ENCODE assay signal across 8 cellular contexts in the genomic region with DNA sequence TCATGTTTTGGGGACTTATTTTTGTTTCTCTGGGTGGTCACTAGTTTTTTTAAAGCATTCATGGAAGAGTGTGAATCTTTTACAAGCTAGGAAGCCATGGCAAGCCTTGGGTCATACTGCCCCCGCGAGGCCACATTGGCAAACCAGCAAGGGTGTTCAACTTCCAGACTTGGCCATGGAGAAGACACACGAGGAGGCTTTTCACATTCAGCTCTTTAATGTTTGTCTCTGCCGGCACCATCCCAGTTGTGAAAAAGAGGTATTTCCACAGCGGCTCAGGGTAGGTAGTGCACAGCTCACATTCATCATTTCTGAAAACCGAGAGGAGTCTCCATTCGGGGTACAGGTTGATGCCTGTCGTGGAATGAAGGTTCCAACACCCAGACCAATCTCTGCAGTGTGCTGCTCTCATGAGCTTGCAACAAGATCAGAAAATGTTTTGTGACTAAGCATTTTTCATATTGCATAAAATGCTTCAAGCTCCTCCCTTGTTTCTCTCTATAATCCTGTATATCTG. TPM values are rescaled to one million over a fixed set of nuclear protein-coding genes. Genes with fewer than 3 reads are reported as not detected.
DNase-seq lines count a peak whose midpoint lies in the region; ATAC-seq and TF ChIP-seq lines count a peak whose summit lies in the region.

No MANE protein-coding gene starts in this region.

- no peaks in the 10 kb centered on the region for H4K20me1 ChIP-seq in Loucy (ENCODE audit: insufficient read depth, low read length, poor library complexity, severe bottlenecking)

- H3K4me1 Mint-ChIP-seq in activated CD4-positive, alpha-beta T cell treated with anti-CD3 and anti-CD28 coated beads for 36 hours, result peaks cover 28% of the 10 kb centered on the region

- ATAC-seq in activated CD4-positive, alpha-beta T cell treated with anti-CD3 and anti-CD28 coated beads for 36 hours, result peak; percentile 53
- ATAC-seq in HG02970 (IDR thresholded peaks at IDR 0.05; ENCODE audit: low FRiP score, unreplicated experiment), result no peak
- no peak for ATAC-seq in GM19467 (IDR thresholded peaks at IDR 0.05; ENCODE audit: unreplicated experiment)

- no peak overlapping the region for H3K27ac Mint-ChIP-seq in activated CD4-positive, alpha-beta T cell treated with anti-CD3 and anti-CD28 coated beads for 36 hours

- TF ChIP-seq CTCF in Loucy (conservative IDR thresholded peaks at IDR 0.05; ENCODE audit: low read length) (peak; percentile 97), choroid plexus epithelial cell (conservative IDR thresholded peaks at IDR 0.05; ENCODE audit: low read depth, low read length) (peak; percentile 86), lower leg skin (IDR thresholded peaks at IDR 0.05) (no peak)

- no peak overlapping the region for H3K9ac ChIP-seq in Loucy (ENCODE audit: low read depth, low read length, poor library complexity, severe bottlenecking)

- H3K27me3 ChIP-seq in Loucy (ENCODE audit: insufficient read depth, low read length, poor library complexity, severe bottlenecking), result no peaks in the 10 kb centered on the region

- no peaks in the 10 kb centered on the region for H3K9me3 ChIP-seq in Loucy (ENCODE audit: insufficient read depth, low read depth, low read length)

- no peaks in the 10 kb centered on the region for H3K79me2 ChIP-seq in Loucy (ENCODE audit: insufficient read depth, low read length)

- intact Hi-C loops in activated CD4-positive, alpha-beta T cell treated with anti-CD3 and anti-CD28 coated beads for 36 hours (cut with DNase I, micrococcal nuclease), result loop anchor here (1.0 to 10.0 kb wide), 4 partner anchors 299 to 616 kb away; no protein-coding TSS in a partner anchor
- intact Hi-C loops in lower leg skin (cut with DNase I; ENCODE audit: low total_unique reads), result loop anchor here (10.0 kb wide), 1 partner anchor 444 kb away; no protein-coding TSS in a partner anchor

- WGBS in lower leg skin, 2 donors, result 28 to 36% methylated on average over 8 of the region's 8 CpGs

- H3K4me3 ChIP-seq in Loucy (ENCODE audit: low read length, poor library complexity, severe bottlenecking) (no peak overlapping the region), choroid plexus epithelial cell (ENCODE audit: low read depth, low read length) (no peak overlapping the region), lower leg skin (ENCODE audit: low read depth, poor library complexity, severe bottlenecking) (no peak overlapping the region)

- H3K36me3 ChIP-seq in Loucy (ENCODE audit: insufficient read depth, low read length), result no peaks in the 10 kb centered on the region

- DNase-seq in DMS53 (lab: John Stamatoyannopoulos, UW) (peak; percentile 63), choroid plexus epithelial cell (ENCODE audit: low read depth) (peak; percentile 74), lower leg skin (ENCODE audit: low spot score in 2 of 2) (peak; percentile 49 to 91)
- peak; percentile 84 for DNase-seq in activated CD4-positive, alpha-beta T cell treated with anti-CD3 and anti-CD28 coated beads for 36 hours
- peak; percentile 26 to 41 for DNase-seq in stimulated activated CD8-positive, alpha-beta memory T cell treated with anti-CD3 and anti-CD28 coated beads, Interleukin-2, amount 100 ng/mL, for 1 hour (ENCODE audit: low read depth in 2 of 2)

- H3K4me3 Mint-ChIP-seq in activated CD4-positive, alpha-beta T cell treated with anti-CD3 and anti-CD28 coated beads for 36 hours, result no peak overlapping the region

- H3K9me3 Mint-ChIP-seq in activated CD4-positive, alpha-beta T cell treated with anti-CD3 and anti-CD28 coated beads for 36 hours (ENCODE audit: low read depth), result no peaks in the 10 kb centered on the region

- H3K27me3 Mint-ChIP-seq in activated CD4-positive, alpha-beta T cell treated with anti-CD3 and anti-CD28 coated beads for 36 hours, result peaks cover 22% of the 10 kb centered on the region

- TF ChIP-seq POLR2A in lower leg skin (IDR thresholded peaks at IDR 0.05), result no peak

- 0 out of 2 replicates have a peak overlapping the region, but pooled peaks have one; percentile 5 for H2AFZ ChIP-seq in Loucy (ENCODE audit: low read length)

- H3K36me3 Mint-ChIP-seq in activated CD4-positive, alpha-beta T cell treated with anti-CD3 and anti-CD28 coated beads for 36 hours (ENCODE audit: low read depth), result no peaks in the 10 kb centered on the region

- CTCF ChIA-PET in activated CD4-positive, alpha-beta T cell treated with anti-CD3 and anti-CD28 coated beads for 36 hours (lab: Charles Lee), result interaction anchor here (0.6 to 2.6 kb wide), 38 partner anchors 8 to 633 kb away, joined by 3 to 12 read pairs (median 4); partner anchors contain the start of genes CCR3, CCR5 and CXCR6

- H3K4me1 ChIP-seq in Loucy (ENCODE audit: insufficient read depth, low read length, poor library complexity, severe bottlenecking), result peaks cover 61% of the 10 kb centered on the region

- H3F3A ChIP-seq in Loucy (ENCODE audit: low read depth), result no peaks in the 10 kb centered on the region

- H3K9me2 ChIP-seq in Loucy (replicated peaks; ENCODE audit: low read depth, low read length), result no peaks in the 10 kb centered on the region

- POLR2A ChIA-PET in activated CD4-positive, alpha-beta T cell treated with anti-CD3 and anti-CD28 coated beads for 36 hours (lab: Charles Lee), result no interaction called here

- no peak overlapping the region for H3K4me2 ChIP-seq in Loucy (ENCODE audit: low read depth, low read length, poor library complexity, severe bottlenecking)

RNA-seq across cellular contexts. Expression of gene CCR5, which starts 7.7 kb away (rescaled TPM):
- total RNA-seq in activated CD4-positive, alpha-beta T cell treated with anti-CD3 and anti-CD28 coated beads for 36 hours, result under 1 TPM; 0.14 to 0.25 TPM
- under 1 TPM in 3 of 4 donors, not detected in 1; 0.16 to 0.55 (median 0.20) TPM for total RNA-seq in lower leg skin

RNA-seq across cellular contexts. Expression of gene CCR2, which starts 24.6 kb away (rescaled TPM):
- under 1 TPM in 1 of 2 experiments, not detected in 1; 0.09 TPM for total RNA-seq in activated CD4-positive, alpha-beta T cell treated with anti-CD3 and anti-CD28 coated beads for 36 hours
- 1 to 10 TPM in 2 of 4 donors, under 1 TPM in 1, not detected in 1; 0.89 to 1.8 (median 1.3) TPM for total RNA-seq in lower leg skin

RNA-seq across cellular contexts. Expression of gene CCRL2, which starts 28.6 kb away (rescaled TPM):
- total RNA-seq in activated CD4-positive, alpha-beta T cell treated with anti-CD3 and anti-CD28 coated beads for 36 hours, result 1 to 10 TPM; 1.0 to 1.3 TPM
- total RNA-seq in lower leg skin, result 1 to 10 TPM in 2 of 4 donors, under 1 TPM in 2; 0.32 to 1.2 (median 0.78) TPM

Comparison
In these comparisons a context has a peak if more than half of its experiments do, and no peak if none do; other contexts are left out.
1. DNase-seq: peak in every context shown above with its lines; median percentile 84 in activated CD4-positive, alpha-beta T cell treated with anti-CD3 and anti-CD28 coated beads for 36 hours; 74 in choroid plexus epithelial cell; 70 in lower leg skin; 63 in DMS53; 34 in stimulated activated CD8-positive, alpha-beta memory T cell treated with anti-CD3 and anti-CD28 coated beads, Interleukin-2, amount 100 ng/mL, for 1 hour.
2. CTCF ChIP-seq: peak in Loucy (single experiment) and choroid plexus epithelial cell (single experiment); none in lower leg skin (0 of 3).